14 cellular contexts compared by ENCODE assay signal in genomic region chr16:25038239-25038954, GRCh38. TPM values are rescaled to one million over a fixed set of nuclear protein-coding genes. Genes with fewer than 3 reads are reported as not detected.
DNase-seq lines count a peak whose midpoint lies in the region; ATAC-seq and TF ChIP-seq lines count a peak whose summit lies in the region.
"Had no signal": no experiment of that assay in that cellular context is flagged by ENCODE, and none has a peak within 500 bp of the region (broad histone marks: within the 10 kb centered on the region; RNA-seq: fewer than 3 reads in every experiment).

No MANE protein-coding gene starts in this region.

- DNase-seq in activated B cell treated with CpG ODN at 0.5 μM for 24 hours: no peak
- no peak for DNase-seq in activated CD8-positive, alpha-beta memory T cell treated with anti-CD3 and anti-CD28 coated beads, Interleukin-2, amount 50 U/mL, for 48 hours
- DNase-seq in activated CD8-positive, alpha-beta T cell treated with anti-CD3 and anti-CD28 coated beads, Interleukin-2, amount 10 ng/mL, durations not matched to agents 7 days and 5 days: no peak
- no peak for DNase-seq in Right ventricle myocardium inferior (ENCODE audit: missing footprints)
- no peak for DNase-seq in globus pallidus (ENCODE audit: low spot score)
- DNase-seq: activated CD4-positive, alpha-beta memory T cell treated with anti-CD3 and anti-CD28 coated beads for 36 hours; activated gamma-delta T cell treated with Interleukin-2 at 50 U/mL for 16 hours; left lung; MV-4-11; SHP77 had no signal

- ATAC-seq in GM18505 (IDR thresholded peaks at IDR 0.05; ENCODE audit: unreplicated experiment) (peak; percentile 50), GM21423 (IDR thresholded peaks at IDR 0.05; ENCODE audit: unreplicated experiment) (peak; percentile 43), HG02943 (IDR thresholded peaks at IDR 0.05; ENCODE audit: low read depth, unreplicated experiment) (peak; percentile 51), activated B cell treated with CpG ODN at 0.5 μM for 24 hours (ENCODE audit: low read depth) (peak; percentile 51), Right ventricle myocardium inferior (no peak)
- ATAC-seq in activated CD8-positive, alpha-beta T cell treated with anti-CD3 and anti-CD28 coated beads, Interleukin-2, amount 10 ng/mL, durations not matched to agents 7 days and 5 days: no peak
- ATAC-seq: left lung had no signal

- H3K27ac Mint-ChIP-seq in activated B cell treated with CpG ODN at 0.5 μM for 24 hours: peak overlapping the region; percentile 74
- H3K27ac Mint-ChIP-seq in activated CD8-positive, alpha-beta T cell treated with anti-CD3 and anti-CD28 coated beads, Interleukin-2, amount 10 ng/mL, durations not matched to agents 7 days and 5 days: no peak overlapping the region
- H3K27ac Mint-ChIP-seq: activated CD4-positive, alpha-beta memory T cell treated with anti-CD3 and anti-CD28 coated beads for 36 hours; T-helper 2 cell treated with Interferon-gamma antibody and Interleukin-4, amounts not matched to agents 5 μg/mL and 100 μg/mL, for 36 hours had no signal

- intact Hi-C loops in activated B cell treated with CpG ODN at 0.5 μM for 24 hours (cut with micrococcal nuclease) (no loop called here), Right ventricle myocardium inferior (cut with DNase I) (no loop called here)

- no peaks in the 10 kb centered on the region for H3K9me3 Mint-ChIP-seq in activated B cell treated with CpG ODN at 0.5 μM for 24 hours
- no peaks in the 10 kb centered on the region for H3K9me3 Mint-ChIP-seq in activated CD8-positive, alpha-beta T cell treated with anti-CD3 and anti-CD28 coated beads, Interleukin-2, amount 10 ng/mL, durations not matched to agents 7 days and 5 days (ENCODE audit: insufficient read depth)
- H3K9me3 Mint-ChIP-seq: activated CD4-positive, alpha-beta memory T cell treated with anti-CD3 and anti-CD28 coated beads for 36 hours; T-helper 2 cell treated with Interferon-gamma antibody and Interleukin-4, amounts not matched to agents 5 μg/mL and 100 μg/mL, for 36 hours had no signal

- no peaks in the 10 kb centered on the region for H3K36me3 Mint-ChIP-seq in activated B cell treated with CpG ODN at 0.5 μM for 24 hours (ENCODE audit: low read depth)
- no peaks in the 10 kb centered on the region for H3K36me3 Mint-ChIP-seq in activated CD8-positive, alpha-beta T cell treated with anti-CD3 and anti-CD28 coated beads, Interleukin-2, amount 10 ng/mL, durations not matched to agents 7 days and 5 days (ENCODE audit: low read depth)
- H3K36me3 Mint-ChIP-seq: activated CD4-positive, alpha-beta memory T cell treated with anti-CD3 and anti-CD28 coated beads for 36 hours had no signal

- POLR2A ChIA-PET in activated B cell treated with CpG ODN at 0.5 μM for 24 hours (lab: Charles Lee): interaction anchor here (2.2 to 5.8 kb wide), 2 partner anchors 10 to 20 kb away, joined by 6 to 58 read pairs; partner anchors contain the start of gene ARHGAP17
- POLR2A ChIA-PET in activated CD8-positive, alpha-beta T cell treated with anti-CD3 and anti-CD28 coated beads, Interleukin-2, amount 10 ng/mL, durations not matched to agents 7 days and 5 days (lab: Charles Lee): no interaction called here

- CTCF ChIA-PET in activated B cell treated with CpG ODN at 0.5 μM for 24 hours (lab: Charles Lee): no interaction called here
- CTCF ChIA-PET in activated CD8-positive, alpha-beta T cell treated with anti-CD3 and anti-CD28 coated beads, Interleukin-2, amount 10 ng/mL, durations not matched to agents 7 days and 5 days (lab: Charles Lee): no interaction called here

- H3K4me1 Mint-ChIP-seq in activated B cell treated with CpG ODN at 0.5 μM for 24 hours: peaks cover 54% of the 10 kb centered on the region
- no peaks in the 10 kb centered on the region for H3K4me1 Mint-ChIP-seq in activated CD8-positive, alpha-beta T cell treated with anti-CD3 and anti-CD28 coated beads, Interleukin-2, amount 10 ng/mL, durations not matched to agents 7 days and 5 days (ENCODE audit: low read depth)

- H3K4me3 Mint-ChIP-seq in activated B cell treated with CpG ODN at 0.5 μM for 24 hours: no peak overlapping the region
- H3K4me3 Mint-ChIP-seq in activated CD8-positive, alpha-beta T cell treated with anti-CD3 and anti-CD28 coated beads, Interleukin-2, amount 10 ng/mL, durations not matched to agents 7 days and 5 days: no peak overlapping the region
- H3K4me3 Mint-ChIP-seq: activated CD4-positive, alpha-beta memory T cell treated with anti-CD3 and anti-CD28 coated beads for 36 hours; T-helper 2 cell treated with Interferon-gamma antibody and Interleukin-4, amounts not matched to agents 5 μg/mL and 100 μg/mL, for 36 hours had no signal

- no peak for TF ChIP-seq POLR2A in GM18505 (IDR thresholded peaks at IDR 0.05; ENCODE audit: borderline replicate concordance, extremely low read depth, insufficient read depth, insufficient read length)

- no peak for TF ChIP-seq CTCF in activated B cell treated with CpG ODN at 0.5 μM for 24 hours (IDR thresholded peaks at IDR 0.05)

- no peaks in the 10 kb centered on the region for H3K27me3 Mint-ChIP-seq in activated B cell treated with CpG ODN at 0.5 μM for 24 hours
- H3K27me3 Mint-ChIP-seq in activated CD8-positive, alpha-beta T cell treated with anti-CD3 and anti-CD28 coated beads, Interleukin-2, amount 10 ng/mL, durations not matched to agents 7 days and 5 days (ENCODE audit: low read depth): peaks cover 2% of the 10 kb centered on the region
- H3K27me3 Mint-ChIP-seq: activated CD4-positive, alpha-beta memory T cell treated with anti-CD3 and anti-CD28 coated beads for 36 hours had no signal

RNA-seq across cellular contexts. Expression of gene ARHGAP17, which starts 23.2 kb away (rescaled TPM):
- total RNA-seq in activated B cell treated with CpG ODN at 0.5 μM for 24 hours (287 and 310 TPM in 2 replicates), Right ventricle myocardium inferior (58.1 TPM)
- total RNA-seq in activated CD8-positive, alpha-beta T cell treated with anti-CD3 and anti-CD28 coated beads, Interleukin-2, amount 10 ng/mL, durations not matched to agents 7 days and 5 days: 10 to 100 TPM; 72.4 to 75.8 TPM

Comparison
In these comparisons a context has a peak if more than half of its experiments do, and no peak if none do; other contexts are left out.
1. ATAC-seq: peak in GM18505 (single experiment), GM21423 (single experiment), HG02943 (single experiment) and activated B cell treated with CpG ODN at 0.5 μM for 24 hours (single experiment); none in activated CD8-positive, alpha-beta T cell treated with anti-CD3 and anti-CD28 coated beads, Interleukin-2, amount 10 ng/mL, durations not matched to agents 7 days and 5 days (single experiment) and Right ventricle myocardium inferior (single experiment).